8 cellular contexts compared by ENCODE assay signal in genomic region chr2:64488050-64488974, GRCh38. TPM values are rescaled to one million over a fixed set of nuclear protein-coding genes. Genes with fewer than 3 reads are reported as not detected.
DNase-seq lines count a peak whose midpoint lies in the region; ATAC-seq and TF ChIP-seq lines count a peak whose summit lies in the region.

No MANE protein-coding gene starts in this region.

- DNase-seq in Caki2 (ENCODE audit: low read depth) (peak; percentile 39), GM23248 (peak; percentile 59), NCI-H2029 treated with DMSO at 0.1 percent for 48 hours (lab: John Stamatoyannopoulos, UW) (peak; percentile 29), cerebellum (ENCODE audit: low spot score) (peak; percentile 35), right lobe of liver (peak; percentile 66 to 75 (median 72))
- DNase-seq in activated CD4-positive, alpha-beta T cell treated with anti-CD3 and anti-CD28 coated beads for 24 hours (ENCODE audit: low read depth in 2 of 2), result peak; percentile 79 to 86
- peak; percentile 67 to 77 (median 77) for DNase-seq in stimulated activated CD4-positive, alpha-beta T cell treated with anti-CD3 and anti-CD28 coated beads, TNF-alpha, amount 100 ng/mL, for 24 hours (ENCODE audit: low read depth in 3 of 3)

- H3K9me3 ChIP-seq in GM23248 (ENCODE audit: low read depth) (no peaks in the 10 kb centered on the region), right lobe of liver (no peaks in the 10 kb centered on the region)

- H3K36me3 ChIP-seq in GM23248 (ENCODE audit: low read depth) (no peaks in the 10 kb centered on the region), right lobe of liver (no peaks in the 10 kb centered on the region)

- H3K4me3 ChIP-seq in GM23248, result no peak overlapping the region
- H3K4me3 ChIP-seq in right lobe of liver, result no peak overlapping the region

- no peaks in the 10 kb centered on the region for H3K79me2 ChIP-seq in GM23248 (ENCODE audit: insufficient read depth)

- WGBS in GM23248 (ENCODE audit: low coverage in 1 of 2, low lambda C conversion rate in 2 of 2, missing lambda C conversion rate in 2 of 2), 2 experiments, result 59 to 62% methylated on average over 20 of the region's 20 CpGs
- 2% methylated on average over 10 of the region's 20 CpGs for WGBS in right lobe of liver (ENCODE audit: insufficient coverage, low coverage, low lambda C conversion rate, missing lambda C conversion rate)

- H3K27ac ChIP-seq in GM23248 (no peak overlapping the region), right lobe of liver (no peak overlapping the region)

- H3K27me3 ChIP-seq in GM23248 (replicated peaks; ENCODE audit: insufficient read depth) (peaks cover 29% of the 10 kb centered on the region), right lobe of liver (no peaks in the 10 kb centered on the region)

- no peaks in the 10 kb centered on the region for H3K9me2 ChIP-seq in GM23248 (ENCODE audit: insufficient read depth)

- H3K9ac ChIP-seq in GM23248, result no peak overlapping the region

- H3K4me1 ChIP-seq in GM23248 (ENCODE audit: insufficient read depth) (no peaks in the 10 kb centered on the region), right lobe of liver (no peaks in the 10 kb centered on the region)

- no peak overlapping the region for H2AFZ ChIP-seq in GM23248

- no peaks in the 10 kb centered on the region for H4K20me1 ChIP-seq in GM23248 (ENCODE audit: insufficient read depth)

- peak; percentile 85 to 99 (median 98) for TF ChIP-seq CTCF in right lobe of liver (IDR thresholded peaks at IDR 0.05)

- H3K4me2 ChIP-seq in GM23248 (ENCODE audit: unreplicated experiment), result no peak overlapping the region

- no peak for TF ChIP-seq POLR2A in right lobe of liver (IDR thresholded peaks at IDR 0.05)

- peaks cover 3% of the 10 kb centered on the region; the same call in 1 of the 2 replicates for H3F3A ChIP-seq in GM23248 (ENCODE audit: insufficient read depth)

- intact Hi-C loops in right lobe of liver (cut with DNase I), result loop anchor here (5.0 kb wide), 1 partner anchor 156 kb away; no protein-coding TSS in a partner anchor

- peak; percentile 79 to 92 (median 90) for ATAC-seq in right lobe of liver
- ATAC-seq in GM18907 (IDR thresholded peaks at IDR 0.05; ENCODE audit: unreplicated experiment), result no peak

- in situ Hi-C loops in Caki2 (cut with HindIII; ENCODE audit: low pct_unique_long_range_greater_than_20kb, low sequenced_read_pairs) (no loop called here), GM23248 (cut with MboI) (loop anchor here (10.0 to 25.0 kb wide), 2 partner anchors 154 to 451 kb away; no protein-coding TSS in a partner anchor)

RNA-seq across cellular contexts. Expression of gene LGALSL, which starts 34.4 kb away (rescaled TPM):
- total RNA-seq in Caki2 (2014; rRNA removed; shearing (Covaris generic); ENCODE audit: low replicate concordance), result 11.1 and 12.0 TPM in 2 replicates
- total RNA-seq in GM23248 (2014; rRNA removed; shearing (Covaris generic)), result 0.43 and 1.6 TPM in 2 replicates
- 0.60 and 0.70 TPM in 2 replicates for polyA plus RNA-seq in GM23248 (2016; fragmentation: Nextera tagmentation; extraction: Ambion mirVana)
- total RNA-seq in cerebellum (24.8 TPM), right lobe of liver (1 to 10 TPM; 3.2 to 8.1 (median 5.4) TPM)

RNA-seq across cellular contexts. Expression of gene AFTPH, which starts 35.8 kb away (rescaled TPM):
- 20.1 and 23.9 TPM in 2 replicates for total RNA-seq in Caki2 (2014; rRNA removed; shearing (Covaris generic); ENCODE audit: low replicate concordance)
- total RNA-seq in GM23248 (2014; rRNA removed; shearing (Covaris generic)), result 20.1 and 26.2 TPM in 2 replicates
- 8.8 and 10.5 TPM in 2 replicates for polyA plus RNA-seq in GM23248 (2016; fragmentation: Nextera tagmentation; extraction: Ambion mirVana)
- total RNA-seq in cerebellum (56.3 TPM), right lobe of liver (10 to 100 TPM; 14.9 to 24.4 (median 19.8) TPM)

Comparison
In these comparisons a context has a peak if more than half of its experiments do, and no peak if none do; other contexts are left out.
1. DNase-seq: peak in every context shown above with its lines; median percentile 82 in activated CD4-positive, alpha-beta T cell treated with anti-CD3 and anti-CD28 coated beads for 24 hours; 77 in stimulated activated CD4-positive, alpha-beta T cell treated with anti-CD3 and anti-CD28 coated beads, TNF-alpha, amount 100 ng/mL, for 24 hours; 72 in right lobe of liver; 59 in GM23248; 39 in Caki2; 35 in cerebellum; 29 in NCI-H2029 treated with DMSO at 0.1 percent for 48 hours.